10 cellular contexts compared by ENCODE assay signal in genomic region chr9:92659601-92660000, GRCh38.
"Had no signal": no experiment of that assay in that cellular context is flagged by ENCODE, and none has a peak within 500 bp of the region (broad histone marks: within the 10 kb centered on the region; RNA-seq: fewer than 3 reads in every experiment).

No MANE protein-coding gene starts in this region.

- H3K27ac ChIP-seq: right atrium auricular region, tibial artery, vagina had no signal

- H3K27me3 ChIP-seq: right atrium auricular region, tibial artery, vagina had no signal

- H3K27ac Mint-ChIP-seq: activated naive CD8-positive, alpha-beta T cell treated with anti-CD3 and anti-CD28 coated beads, Interleukin-2, amount 50 U/mL, for 24 hours; memory B cell had no signal

- H3K4me3 ChIP-seq: right atrium auricular region, skin epidermis, tibial artery, vagina had no signal

- H3K4me3 Mint-ChIP-seq: activated naive CD8-positive, alpha-beta T cell treated with anti-CD3 and anti-CD28 coated beads, Interleukin-2, amount 50 U/mL, for 24 hours; activated T-cell treated with anti-CD3 and anti-CD28 coated beads, Interleukin-2, amount 50 U/mL, for 4 hours; memory B cell had no signal

- H3K27me3 Mint-ChIP-seq: activated naive CD8-positive, alpha-beta T cell treated with anti-CD3 and anti-CD28 coated beads, Interleukin-2, amount 50 U/mL, for 24 hours; memory B cell had no signal

- H3K9me3 Mint-ChIP-seq: activated naive CD8-positive, alpha-beta T cell treated with anti-CD3 and anti-CD28 coated beads, Interleukin-2, amount 50 U/mL, for 24 hours; activated T-cell treated with anti-CD3 and anti-CD28 coated beads, Interleukin-2, amount 50 U/mL, for 4 hours; memory B cell had no signal

- DNase-seq: activated CD4-positive, alpha-beta T cell treated with anti-CD3 and anti-CD28 coated beads, Interleukin-2, amount 50 U/mL, for 48 hours; activated naive CD8-positive, alpha-beta T cell treated with anti-CD3 and anti-CD28 coated beads, Interleukin-2, amount 50 U/mL, for 24 hours; activated T-cell treated with anti-CD3 and anti-CD28 coated beads, Interleukin-2, amount 50 U/mL, for 4 hours; cortex of kidney; left colon; tibial artery had no signal
